Comparison of ENCODE assay signal across 1 cellular context in the genomic region with DNA sequence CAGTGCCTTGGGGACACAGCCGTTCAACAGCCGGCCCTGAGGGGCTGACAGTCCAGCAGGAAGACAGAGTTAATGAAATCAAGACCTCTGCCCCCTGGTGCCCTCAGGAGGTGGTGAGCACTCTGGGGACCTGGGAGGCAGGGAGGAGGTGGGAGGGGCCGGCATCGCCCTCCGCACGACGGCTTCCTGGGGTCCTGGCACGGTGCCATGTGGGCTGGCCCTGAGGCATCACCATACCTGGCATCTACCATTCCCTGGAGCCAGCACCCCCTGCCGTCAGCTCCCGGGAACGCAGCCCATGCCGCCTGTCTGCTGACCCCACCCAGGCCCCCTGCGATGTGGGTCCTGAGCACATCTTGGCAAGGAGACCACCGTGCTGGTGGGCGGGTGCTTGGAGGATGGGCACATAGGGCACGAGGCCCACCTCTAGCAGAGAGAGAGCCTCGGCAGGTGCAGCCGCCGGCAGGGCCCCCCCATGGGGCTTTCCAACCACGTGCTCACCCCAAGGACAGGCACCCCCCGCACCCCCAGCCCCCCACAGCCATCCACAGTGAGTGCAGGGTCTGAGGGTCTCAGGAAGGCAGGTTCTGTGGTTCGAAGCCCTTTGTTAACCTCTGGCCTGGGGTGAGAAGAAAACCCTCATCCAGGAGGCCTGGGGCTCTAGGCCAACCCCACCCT.
TF ChIP-seq lines count a peak whose summit lies in the region.

No MANE protein-coding gene starts in this region.

TF ChIP-seq in GM23338, 12 proteins besides CTCF, POLR2A, EP300 and RAD21 (continued from another document):
- TF ChIP-seq, protein P1, sequence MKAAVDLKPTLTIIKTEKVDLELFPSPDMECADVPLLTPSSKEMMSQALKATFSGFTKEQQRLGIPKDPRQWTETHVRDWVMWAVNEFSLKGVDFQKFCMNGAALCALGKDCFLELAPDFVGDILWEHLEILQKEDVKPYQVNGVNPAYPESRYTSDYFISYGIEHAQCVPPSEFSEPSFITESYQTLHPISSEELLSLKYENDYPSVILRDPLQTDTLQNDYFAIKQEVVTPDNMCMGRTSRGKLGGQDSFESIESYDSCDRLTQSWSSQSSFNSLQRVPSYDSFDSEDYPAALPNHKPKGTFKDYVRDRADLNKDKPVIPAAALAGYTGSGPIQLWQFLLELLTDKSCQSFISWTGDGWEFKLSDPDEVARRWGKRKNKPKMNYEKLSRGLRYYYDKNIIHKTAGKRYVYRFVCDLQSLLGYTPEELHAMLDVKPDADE (IDR thresholded peaks at IDR 0.05) = no peak
- no peak for TF ChIP-seq POLR2AphosphoS5 (IDR thresholded peaks at IDR 0.05; ENCODE audit: low read depth)
- no peak for TF ChIP-seq EZH2 (IDR thresholded peaks at IDR 0.05; ENCODE audit: low read depth, unreplicated experiment)
